ENCODE assay signal across 9 cellular contexts in genomic region chr9:13688990-13689600, GRCh38.
DNase-seq lines count a peak whose midpoint lies in the region; ATAC-seq and TF ChIP-seq lines count a peak whose summit lies in the region.
"Had no signal": no experiment of that assay in that cellular context is flagged by ENCODE, and none has a peak within 500 bp of the region (broad histone marks: within the 10 kb centered on the region; RNA-seq: fewer than 3 reads in every experiment).

No MANE protein-coding gene starts in this region.

- H4K20me1 ChIP-seq in MM.1S (ENCODE audit: insufficient read depth, low read length), result no peaks in the 10 kb centered on the region

- H3K36me3 Mint-ChIP-seq in chondrocyte (ENCODE audit: low read depth), result no peaks in the 10 kb centered on the region

- TF ChIP-seq CTCF in NB4 (IDR thresholded peaks at IDR 0.05; ENCODE audit: low read depth, low read length) (peak; percentile 33), chondrocyte (IDR thresholded peaks at IDR 0.05) (peak; percentile 76), MM.1S (IDR thresholded peaks at IDR 0.05; ENCODE audit: low read length) (no peak)

- no peaks in the 10 kb centered on the region for H3K79me2 ChIP-seq in MM.1S (ENCODE audit: low read length)

- H3K9me2 ChIP-seq in MM.1S (replicated peaks; ENCODE audit: insufficient read depth, low read length), result no peaks in the 10 kb centered on the region

- no peak overlapping the region for H3K4me3 Mint-ChIP-seq in chondrocyte (ENCODE audit: unreplicated experiment)

- no peak overlapping the region for H2AFZ ChIP-seq in MM.1S (ENCODE audit: low read length)

- H3K9me3 Mint-ChIP-seq in chondrocyte (ENCODE audit: low read depth), result peaks cover 19% of the 10 kb centered on the region

- H3K4me3 ChIP-seq in NB4 (ENCODE audit: low read depth, low read length) (no peak overlapping the region), MM.1S (ENCODE audit: low read length) (no peak overlapping the region)

- ATAC-seq in HG03095 (IDR thresholded peaks at IDR 0.05; ENCODE audit: unreplicated experiment), result no peak
- ATAC-seq: HCT116 had no signal

- no peak overlapping the region for H3K27ac Mint-ChIP-seq in chondrocyte (ENCODE audit: unreplicated experiment)

- DNase-seq in COLO829 (ENCODE audit: low spot score) (peak; percentile 2), NB4 (ENCODE audit: low read depth) (no peak), chondrocyte (ENCODE audit: low spot score) (no peak), lung microvascular endothelial cell (ENCODE audit: low read depth in 2 of 2) (peak; percentile 59 to 84), NOMO-1 (lab: John Stamatoyannopoulos, UW; ENCODE audit: unreplicated experiment in 2 of 2) (no peak), NCI-H1048 (lab: John Stamatoyannopoulos, UW) (no peak), MM.1S (no peak)

- H3F3A ChIP-seq in MM.1S (ENCODE audit: insufficient read depth, low read length), result no peaks in the 10 kb centered on the region

- H3K4me1 Mint-ChIP-seq in chondrocyte (ENCODE audit: low read depth), result peaks cover 14% of the 10 kb centered on the region

- H3K4me2 ChIP-seq in MM.1S (ENCODE audit: low read depth, low read length), result no peak overlapping the region

- no peak for TF ChIP-seq POLR2A in NB4 (IDR thresholded peaks at IDR 0.05; ENCODE audit: extremely low read depth, insufficient read length)

- H3K27me3 Mint-ChIP-seq in chondrocyte (ENCODE audit: low read depth), result no peaks in the 10 kb centered on the region

- H3K4me1 ChIP-seq in MM.1S (ENCODE audit: low read length), result peaks cover 8% of the 10 kb centered on the region; the same call in 1 of the 2 replicates

- H3K9me3 ChIP-seq in MM.1S (replicated peaks; ENCODE audit: insufficient read depth, low read length), result no peaks in the 10 kb centered on the region

- H3K9ac ChIP-seq in MM.1S (ENCODE audit: low read length), result no peak overlapping the region

- no peak overlapping the region for H3K27ac ChIP-seq in MM.1S (ENCODE audit: low read length)

- no peaks in the 10 kb centered on the region for H3K27me3 ChIP-seq in MM.1S (replicated peaks; ENCODE audit: insufficient read depth, low read length)

- no peaks in the 10 kb centered on the region for H3K36me3 ChIP-seq in MM.1S (replicated peaks; ENCODE audit: insufficient read depth, low read length)

Comparison
In these comparisons a context has a peak if more than half of its experiments do, and no peak if none do; other contexts are left out.
1. DNase-seq: peak in COLO829 (single experiment) and lung microvascular endothelial cell (2 of 2); none in NB4 (single experiment), chondrocyte (single experiment), NOMO-1 (0 of 2), NCI-H1048 (single experiment) and MM.1S (single experiment).